In the genomic region with DNA sequence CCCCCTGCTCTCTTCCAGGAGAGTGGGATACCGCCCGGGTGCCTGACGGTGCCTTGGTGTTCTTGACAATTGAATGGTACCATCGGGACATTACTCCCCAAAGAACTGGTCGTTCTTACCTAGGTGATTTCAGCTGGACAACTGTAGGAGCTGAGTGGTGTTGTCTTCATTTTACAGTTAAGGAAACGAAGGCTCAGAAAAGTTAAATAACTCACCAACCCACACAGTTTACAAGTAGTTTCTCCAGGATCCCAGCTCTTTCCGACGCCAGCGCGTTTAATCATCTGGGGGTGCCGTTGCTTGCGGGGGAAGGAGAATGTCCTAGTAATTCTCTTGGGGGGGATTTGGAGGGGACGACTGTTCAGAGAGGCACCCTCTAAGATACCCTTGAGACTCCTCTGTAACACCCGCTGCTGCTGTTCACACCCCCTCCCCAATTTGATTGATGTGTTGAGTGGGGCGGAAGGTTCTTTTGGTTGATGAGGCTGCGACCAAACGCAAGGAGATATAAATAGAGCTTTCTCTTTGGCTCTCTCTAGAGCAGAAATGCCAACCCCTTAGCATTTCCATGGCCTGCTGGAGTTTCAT, we compare ENCODE assay signal across 12 cellular contexts. TPM values are rescaled to one million over a fixed set of nuclear protein-coding genes. Genes with fewer than 3 reads are reported as not detected.
DNase-seq lines count a peak whose midpoint lies in the region; ATAC-seq lines count a peak whose summit lies in the region.
"Had no signal": no experiment of that assay in that cellular context is flagged by ENCODE, and none has a peak within 500 bp of the region (broad histone marks: within the 10 kb centered on the region; RNA-seq: fewer than 3 reads in every experiment).

No MANE protein-coding gene starts in this region.

- no peaks in the 10 kb centered on the region for H3K36me3 Mint-ChIP-seq in T-helper 17 cell (ENCODE audit: low read depth)
- peaks cover 19% of the 10 kb centered on the region for H3K36me3 Mint-ChIP-seq in stimulated activated naive CD8-positive, alpha-beta T cell treated with anti-CD3 and anti-CD28 coated beads, Interleukin-15, Interleukin-2, amounts not matched to agents 100 ng/mL and 50 ng/mL, for 24 hours (ENCODE audit: low read depth)

- H3K27me3 ChIP-seq in duodenal mucosa (ENCODE audit: control insufficient read depth in 1 of 2, insufficient read depth in 2 of 2, low read length in 2 of 2) = peaks cover 8 to 21% of the 10 kb centered on the region in 2 donors

- no peaks in the 10 kb centered on the region for H3K36me3 ChIP-seq in duodenal mucosa (ENCODE audit: control insufficient read depth in 1 of 2, insufficient read depth in 2 of 2, low read length in 2 of 2)

- no peaks in the 10 kb centered on the region for H3K9me3 Mint-ChIP-seq in stimulated activated naive CD8-positive, alpha-beta T cell treated with anti-CD3 and anti-CD28 coated beads, Interleukin-15, Interleukin-2, amounts not matched to agents 100 ng/mL and 50 ng/mL, for 24 hours

- DNase-seq in activated CD4-positive, alpha-beta T cell treated with anti-CD3 and anti-CD28 coated beads for 48 hours = peak; percentile 17
- no peak for DNase-seq in activated CD4-positive, alpha-beta T cell treated with anti-CD3 and anti-CD28 coated beads, Interleukin-2, amount 50 U/mL, for 1 hour
- DNase-seq in T-helper 17 cell (no peak), NCI-H226 (no peak), RKO (ENCODE audit: low spot score) (no peak)
- DNase-seq: aorta, foreskin melanocyte, NCI-H2171 treated with DMSO at 0.1 percent for 48 hours had no signal

- peak overlapping the region; percentile 12 to 62 for H3K4me3 ChIP-seq in duodenal mucosa (ENCODE audit: low read depth in 1 of 2, low read length in 2 of 2)

- H3K27ac ChIP-seq in duodenal mucosa (ENCODE audit: low read depth, low read length) = no peak overlapping the region
- H3K27ac ChIP-seq: A549 had no signal

- ATAC-seq in T-helper 17 cell = no peak
- no peak for ATAC-seq in GM19023 (IDR thresholded peaks at IDR 0.05; ENCODE audit: unreplicated experiment)
- ATAC-seq: A549 had no signal

- no peaks in the 10 kb centered on the region for H3K9me3 ChIP-seq in T-helper 17 cell (ENCODE audit: control insufficient read depth, low read length, poor library complexity, severe bottlenecking)
- H3K9me3 ChIP-seq in duodenal mucosa (ENCODE audit: control insufficient read depth in 1 of 2, low read length in 2 of 2) = no peaks in the 10 kb centered on the region
- H3K9me3 ChIP-seq: A549 had no signal

- peak overlapping the region; percentile 98 for H3K4me3 Mint-ChIP-seq in T-helper 17 cell
- H3K4me3 Mint-ChIP-seq in stimulated activated naive CD8-positive, alpha-beta T cell treated with anti-CD3 and anti-CD28 coated beads, Interleukin-15, Interleukin-2, amounts not matched to agents 100 ng/mL and 50 ng/mL, for 24 hours = peak overlapping the region; percentile 94

- peaks cover 43% of the 10 kb centered on the region for H3K4me1 Mint-ChIP-seq in T-helper 17 cell
- peaks cover 68% of the 10 kb centered on the region for H3K4me1 Mint-ChIP-seq in stimulated activated naive CD8-positive, alpha-beta T cell treated with anti-CD3 and anti-CD28 coated beads, Interleukin-15, Interleukin-2, amounts not matched to agents 100 ng/mL and 50 ng/mL, for 24 hours (ENCODE audit: low read depth)

- H3K27ac Mint-ChIP-seq in T-helper 17 cell = peak overlapping the region; percentile 96
- peak overlapping the region; percentile 99 for H3K27ac Mint-ChIP-seq in stimulated activated naive CD8-positive, alpha-beta T cell treated with anti-CD3 and anti-CD28 coated beads, Interleukin-15, Interleukin-2, amounts not matched to agents 100 ng/mL and 50 ng/mL, for 24 hours

- H3K4me1 ChIP-seq in duodenal mucosa (ENCODE audit: control insufficient read depth in 1 of 2, insufficient read depth in 2 of 2, low read length in 2 of 2) = peaks cover 0 to 13% of the 10 kb centered on the region in 2 donors
- H3K4me1 ChIP-seq: A549 had no signal

- peak overlapping the region in 1 of 2 donors; percentile 16 for H3K9ac ChIP-seq in duodenal mucosa (ENCODE audit: low read depth in 1 of 2, low read length in 2 of 2)

- H3K27me3 Mint-ChIP-seq in T-helper 17 cell = no peaks in the 10 kb centered on the region
- no peaks in the 10 kb centered on the region for H3K27me3 Mint-ChIP-seq in stimulated activated naive CD8-positive, alpha-beta T cell treated with anti-CD3 and anti-CD28 coated beads, Interleukin-15, Interleukin-2, amounts not matched to agents 100 ng/mL and 50 ng/mL, for 24 hours

RNA-seq across cellular contexts. Expression of a gene that starts 1.8 kb away (rescaled TPM):
- total RNA-seq in T-helper 17 cell = 100 to 1,000 TPM; 177 to 204 TPM
